1 cellular context compared by ENCODE assay signal in the genomic region with DNA sequence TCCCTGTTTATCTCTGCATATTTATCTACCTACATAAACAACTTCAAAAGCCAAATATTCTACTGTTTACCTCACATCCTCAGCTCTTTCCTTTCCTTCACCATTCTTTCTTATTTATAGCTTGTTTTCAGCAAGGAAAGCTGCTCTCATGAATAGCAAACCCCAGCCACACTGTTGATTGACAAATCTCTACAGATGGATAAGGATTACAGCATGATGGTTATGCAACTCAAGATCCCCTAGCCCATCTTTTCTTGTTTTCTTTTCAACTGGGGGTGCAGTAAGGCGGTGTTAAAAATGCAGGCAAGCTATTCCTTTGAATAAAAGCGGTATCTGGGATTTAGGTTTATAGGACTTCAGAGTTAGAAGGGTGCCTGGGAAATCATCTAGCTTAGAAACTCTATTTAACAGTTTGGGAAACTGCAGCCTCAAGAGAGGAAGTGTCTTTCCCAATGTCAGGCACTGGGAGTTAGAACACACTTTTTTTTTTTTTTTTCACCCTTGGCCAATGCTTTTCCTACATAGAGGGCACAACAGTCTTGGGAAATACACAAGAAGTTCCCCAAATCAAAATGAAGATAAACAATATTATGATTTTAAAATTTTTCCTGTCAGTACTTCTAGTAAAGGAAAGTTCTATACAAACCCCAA.
TF ChIP-seq lines count a peak whose summit lies in the region.

No MANE protein-coding gene starts in this region.

TF ChIP-seq in WTC11, 78 proteins besides CTCF, POLR2A, EP300 and RAD21 (continued from another document):
- TF ChIP-seq, protein P1, sequence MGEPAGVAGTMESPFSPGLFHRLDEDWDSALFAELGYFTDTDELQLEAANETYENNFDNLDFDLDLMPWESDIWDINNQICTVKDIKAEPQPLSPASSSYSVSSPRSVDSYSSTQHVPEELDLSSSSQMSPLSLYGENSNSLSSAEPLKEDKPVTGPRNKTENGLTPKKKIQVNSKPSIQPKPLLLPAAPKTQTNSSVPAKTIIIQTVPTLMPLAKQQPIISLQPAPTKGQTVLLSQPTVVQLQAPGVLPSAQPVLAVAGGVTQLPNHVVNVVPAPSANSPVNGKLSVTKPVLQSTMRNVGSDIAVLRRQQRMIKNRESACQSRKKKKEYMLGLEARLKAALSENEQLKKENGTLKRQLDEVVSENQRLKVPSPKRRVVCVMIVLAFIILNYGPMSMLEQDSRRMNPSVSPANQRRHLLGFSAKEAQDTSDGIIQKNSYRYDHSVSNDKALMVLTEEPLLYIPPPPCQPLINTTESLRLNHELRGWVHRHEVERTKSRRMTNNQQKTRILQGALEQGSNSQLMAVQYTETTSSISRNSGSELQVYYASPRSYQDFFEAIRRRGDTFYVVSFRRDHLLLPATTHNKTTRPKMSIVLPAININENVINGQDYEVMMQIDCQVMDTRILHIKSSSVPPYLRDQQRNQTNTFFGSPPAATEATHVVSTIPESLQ (CRISPR knock-in tag; IDR thresholded peaks at IDR 0.05) = no peak
- no peak for TF ChIP-seq ZNF263 (CRISPR knock-in tag; IDR thresholded peaks at IDR 0.05; ENCODE audit: low read depth)
- TF ChIP-seq GRHL2 (CRISPR knock-in tag; IDR thresholded peaks at IDR 0.05; ENCODE audit: insufficient replicate concordance, severe bottlenecking) = no peak
- TF ChIP-seq, protein P2, sequence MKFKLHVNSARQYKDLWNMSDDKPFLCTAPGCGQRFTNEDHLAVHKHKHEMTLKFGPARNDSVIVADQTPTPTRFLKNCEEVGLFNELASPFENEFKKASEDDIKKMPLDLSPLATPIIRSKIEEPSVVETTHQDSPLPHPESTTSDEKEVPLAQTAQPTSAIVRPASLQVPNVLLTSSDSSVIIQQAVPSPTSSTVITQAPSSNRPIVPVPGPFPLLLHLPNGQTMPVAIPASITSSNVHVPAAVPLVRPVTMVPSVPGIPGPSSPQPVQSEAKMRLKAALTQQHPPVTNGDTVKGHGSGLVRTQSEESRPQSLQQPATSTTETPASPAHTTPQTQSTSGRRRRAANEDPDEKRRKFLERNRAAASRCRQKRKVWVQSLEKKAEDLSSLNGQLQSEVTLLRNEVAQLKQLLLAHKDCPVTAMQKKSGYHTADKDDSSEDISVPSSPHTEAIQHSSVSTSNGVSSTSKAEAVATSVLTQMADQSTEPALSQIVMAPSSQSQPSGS (CRISPR knock-in tag; IDR thresholded peaks at IDR 0.05; ENCODE audit: borderline replicate concordance, low read depth) = no peak
- TF ChIP-seq RELA (CRISPR knock-in tag; IDR thresholded peaks at IDR 0.05; ENCODE audit: borderline replicate concordance) = no peak
- no peak for TF ChIP-seq FOXP1 (CRISPR knock-in tag; IDR thresholded peaks at IDR 0.05; ENCODE audit: borderline replicate concordance)
- TF ChIP-seq, protein P3, sequence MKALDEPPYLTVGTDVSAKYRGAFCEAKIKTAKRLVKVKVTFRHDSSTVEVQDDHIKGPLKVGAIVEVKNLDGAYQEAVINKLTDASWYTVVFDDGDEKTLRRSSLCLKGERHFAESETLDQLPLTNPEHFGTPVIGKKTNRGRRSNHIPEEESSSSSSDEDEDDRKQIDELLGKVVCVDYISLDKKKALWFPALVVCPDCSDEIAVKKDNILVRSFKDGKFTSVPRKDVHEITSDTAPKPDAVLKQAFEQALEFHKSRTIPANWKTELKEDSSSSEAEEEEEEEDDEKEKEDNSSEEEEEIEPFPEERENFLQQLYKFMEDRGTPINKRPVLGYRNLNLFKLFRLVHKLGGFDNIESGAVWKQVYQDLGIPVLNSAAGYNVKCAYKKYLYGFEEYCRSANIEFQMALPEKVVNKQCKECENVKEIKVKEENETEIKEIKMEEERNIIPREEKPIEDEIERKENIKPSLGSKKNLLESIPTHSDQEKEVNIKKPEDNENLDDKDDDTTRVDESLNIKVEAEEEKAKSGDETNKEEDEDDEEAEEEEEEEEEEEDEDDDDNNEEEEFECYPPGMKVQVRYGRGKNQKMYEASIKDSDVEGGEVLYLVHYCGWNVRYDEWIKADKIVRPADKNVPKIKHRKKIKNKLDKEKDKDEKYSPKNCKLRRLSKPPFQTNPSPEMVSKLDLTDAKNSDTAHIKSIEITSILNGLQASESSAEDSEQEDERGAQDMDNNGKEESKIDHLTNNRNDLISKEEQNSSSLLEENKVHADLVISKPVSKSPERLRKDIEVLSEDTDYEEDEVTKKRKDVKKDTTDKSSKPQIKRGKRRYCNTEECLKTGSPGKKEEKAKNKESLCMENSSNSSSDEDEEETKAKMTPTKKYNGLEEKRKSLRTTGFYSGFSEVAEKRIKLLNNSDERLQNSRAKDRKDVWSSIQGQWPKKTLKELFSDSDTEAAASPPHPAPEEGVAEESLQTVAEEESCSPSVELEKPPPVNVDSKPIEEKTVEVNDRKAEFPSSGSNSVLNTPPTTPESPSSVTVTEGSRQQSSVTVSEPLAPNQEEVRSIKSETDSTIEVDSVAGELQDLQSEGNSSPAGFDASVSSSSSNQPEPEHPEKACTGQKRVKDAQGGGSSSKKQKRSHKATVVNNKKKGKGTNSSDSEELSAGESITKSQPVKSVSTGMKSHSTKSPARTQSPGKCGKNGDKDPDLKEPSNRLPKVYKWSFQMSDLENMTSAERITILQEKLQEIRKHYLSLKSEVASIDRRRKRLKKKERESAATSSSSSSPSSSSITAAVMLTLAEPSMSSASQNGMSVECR (CRISPR knock-in tag; IDR thresholded peaks at IDR 0.05; ENCODE audit: borderline replicate concordance) = no peak
- TF ChIP-seq CREM (CRISPR knock-in tag; IDR thresholded peaks at IDR 0.05) = no peak
- TF ChIP-seq CBFB (CRISPR knock-in tag; IDR thresholded peaks at IDR 0.05; ENCODE audit: low read depth) = no peak
